ENCODE assay signal across 1 cellular context in genomic region chr14:69796797-69797500, GRCh38.
TF ChIP-seq lines count a peak whose summit lies in the region.

Gene SLC10A1 (minus strand): TSS chr14:69797241. CDS start chr14:69797155, 86 bp downstream.

TF ChIP-seq in WTC11, 78 proteins besides CTCF, POLR2A, EP300 and RAD21 (continued from another document):
- TF ChIP-seq, protein P1, sequence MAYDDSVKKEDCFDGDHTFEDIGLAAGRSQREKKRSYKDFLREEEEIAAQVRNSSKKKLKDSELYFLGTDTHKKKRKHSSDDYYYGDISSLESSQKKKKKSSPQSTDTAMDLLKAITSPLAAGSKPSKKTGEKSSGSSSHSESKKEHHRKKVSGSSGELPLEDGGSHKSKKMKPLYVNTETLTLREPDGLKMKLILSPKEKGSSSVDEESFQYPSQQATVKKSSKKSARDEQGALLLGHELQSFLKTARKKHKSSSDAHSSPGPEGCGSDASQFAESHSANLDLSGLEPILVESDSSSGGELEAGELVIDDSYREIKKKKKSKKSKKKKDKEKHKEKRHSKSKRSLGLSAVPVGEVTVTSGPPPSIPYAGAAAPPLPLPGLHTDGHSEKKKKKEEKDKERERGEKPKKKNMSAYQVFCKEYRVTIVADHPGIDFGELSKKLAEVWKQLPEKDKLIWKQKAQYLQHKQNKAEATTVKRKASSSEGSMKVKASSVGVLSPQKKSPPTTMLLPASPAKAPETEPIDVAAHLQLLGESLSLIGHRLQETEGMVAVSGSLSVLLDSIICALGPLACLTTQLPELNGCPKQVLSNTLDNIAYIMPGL (CRISPR knock-in tag; IDR thresholded peaks at IDR 0.05) = no peak
- no peak for TF ChIP-seq NFYB (CRISPR knock-in tag; conservative IDR thresholded peaks at IDR 0.05; ENCODE audit: low read depth)
- TF ChIP-seq, protein P2, sequence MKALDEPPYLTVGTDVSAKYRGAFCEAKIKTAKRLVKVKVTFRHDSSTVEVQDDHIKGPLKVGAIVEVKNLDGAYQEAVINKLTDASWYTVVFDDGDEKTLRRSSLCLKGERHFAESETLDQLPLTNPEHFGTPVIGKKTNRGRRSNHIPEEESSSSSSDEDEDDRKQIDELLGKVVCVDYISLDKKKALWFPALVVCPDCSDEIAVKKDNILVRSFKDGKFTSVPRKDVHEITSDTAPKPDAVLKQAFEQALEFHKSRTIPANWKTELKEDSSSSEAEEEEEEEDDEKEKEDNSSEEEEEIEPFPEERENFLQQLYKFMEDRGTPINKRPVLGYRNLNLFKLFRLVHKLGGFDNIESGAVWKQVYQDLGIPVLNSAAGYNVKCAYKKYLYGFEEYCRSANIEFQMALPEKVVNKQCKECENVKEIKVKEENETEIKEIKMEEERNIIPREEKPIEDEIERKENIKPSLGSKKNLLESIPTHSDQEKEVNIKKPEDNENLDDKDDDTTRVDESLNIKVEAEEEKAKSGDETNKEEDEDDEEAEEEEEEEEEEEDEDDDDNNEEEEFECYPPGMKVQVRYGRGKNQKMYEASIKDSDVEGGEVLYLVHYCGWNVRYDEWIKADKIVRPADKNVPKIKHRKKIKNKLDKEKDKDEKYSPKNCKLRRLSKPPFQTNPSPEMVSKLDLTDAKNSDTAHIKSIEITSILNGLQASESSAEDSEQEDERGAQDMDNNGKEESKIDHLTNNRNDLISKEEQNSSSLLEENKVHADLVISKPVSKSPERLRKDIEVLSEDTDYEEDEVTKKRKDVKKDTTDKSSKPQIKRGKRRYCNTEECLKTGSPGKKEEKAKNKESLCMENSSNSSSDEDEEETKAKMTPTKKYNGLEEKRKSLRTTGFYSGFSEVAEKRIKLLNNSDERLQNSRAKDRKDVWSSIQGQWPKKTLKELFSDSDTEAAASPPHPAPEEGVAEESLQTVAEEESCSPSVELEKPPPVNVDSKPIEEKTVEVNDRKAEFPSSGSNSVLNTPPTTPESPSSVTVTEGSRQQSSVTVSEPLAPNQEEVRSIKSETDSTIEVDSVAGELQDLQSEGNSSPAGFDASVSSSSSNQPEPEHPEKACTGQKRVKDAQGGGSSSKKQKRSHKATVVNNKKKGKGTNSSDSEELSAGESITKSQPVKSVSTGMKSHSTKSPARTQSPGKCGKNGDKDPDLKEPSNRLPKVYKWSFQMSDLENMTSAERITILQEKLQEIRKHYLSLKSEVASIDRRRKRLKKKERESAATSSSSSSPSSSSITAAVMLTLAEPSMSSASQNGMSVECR (CRISPR knock-in tag; IDR thresholded peaks at IDR 0.05; ENCODE audit: borderline replicate concordance) = no peak
- no peak for TF ChIP-seq FOXP1 (CRISPR knock-in tag; IDR thresholded peaks at IDR 0.05; ENCODE audit: borderline replicate concordance)
- TF ChIP-seq, protein P3, sequence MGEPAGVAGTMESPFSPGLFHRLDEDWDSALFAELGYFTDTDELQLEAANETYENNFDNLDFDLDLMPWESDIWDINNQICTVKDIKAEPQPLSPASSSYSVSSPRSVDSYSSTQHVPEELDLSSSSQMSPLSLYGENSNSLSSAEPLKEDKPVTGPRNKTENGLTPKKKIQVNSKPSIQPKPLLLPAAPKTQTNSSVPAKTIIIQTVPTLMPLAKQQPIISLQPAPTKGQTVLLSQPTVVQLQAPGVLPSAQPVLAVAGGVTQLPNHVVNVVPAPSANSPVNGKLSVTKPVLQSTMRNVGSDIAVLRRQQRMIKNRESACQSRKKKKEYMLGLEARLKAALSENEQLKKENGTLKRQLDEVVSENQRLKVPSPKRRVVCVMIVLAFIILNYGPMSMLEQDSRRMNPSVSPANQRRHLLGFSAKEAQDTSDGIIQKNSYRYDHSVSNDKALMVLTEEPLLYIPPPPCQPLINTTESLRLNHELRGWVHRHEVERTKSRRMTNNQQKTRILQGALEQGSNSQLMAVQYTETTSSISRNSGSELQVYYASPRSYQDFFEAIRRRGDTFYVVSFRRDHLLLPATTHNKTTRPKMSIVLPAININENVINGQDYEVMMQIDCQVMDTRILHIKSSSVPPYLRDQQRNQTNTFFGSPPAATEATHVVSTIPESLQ (CRISPR knock-in tag; IDR thresholded peaks at IDR 0.05) = no peak
- TF ChIP-seq, protein P4, sequence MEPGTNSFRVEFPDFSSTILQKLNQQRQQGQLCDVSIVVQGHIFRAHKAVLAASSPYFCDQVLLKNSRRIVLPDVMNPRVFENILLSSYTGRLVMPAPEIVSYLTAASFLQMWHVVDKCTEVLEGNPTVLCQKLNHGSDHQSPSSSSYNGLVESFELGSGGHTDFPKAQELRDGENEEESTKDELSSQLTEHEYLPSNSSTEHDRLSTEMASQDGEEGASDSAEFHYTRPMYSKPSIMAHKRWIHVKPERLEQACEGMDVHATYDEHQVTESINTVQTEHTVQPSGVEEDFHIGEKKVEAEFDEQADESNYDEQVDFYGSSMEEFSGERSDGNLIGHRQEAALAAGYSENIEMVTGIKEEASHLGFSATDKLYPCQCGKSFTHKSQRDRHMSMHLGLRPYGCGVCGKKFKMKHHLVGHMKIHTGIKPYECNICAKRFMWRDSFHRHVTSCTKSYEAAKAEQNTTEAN (CRISPR knock-in tag; IDR thresholded peaks at IDR 0.05) = no peak
- no peak for TF ChIP-seq ZNF671 (CRISPR knock-in tag; IDR thresholded peaks at IDR 0.05)
- no peak for TF ChIP-seq PRRX2 (CRISPR knock-in tag; IDR thresholded peaks at IDR 0.05)
